Comparison of ENCODE assay signal across 16 cellular contexts in the genomic region with DNA sequence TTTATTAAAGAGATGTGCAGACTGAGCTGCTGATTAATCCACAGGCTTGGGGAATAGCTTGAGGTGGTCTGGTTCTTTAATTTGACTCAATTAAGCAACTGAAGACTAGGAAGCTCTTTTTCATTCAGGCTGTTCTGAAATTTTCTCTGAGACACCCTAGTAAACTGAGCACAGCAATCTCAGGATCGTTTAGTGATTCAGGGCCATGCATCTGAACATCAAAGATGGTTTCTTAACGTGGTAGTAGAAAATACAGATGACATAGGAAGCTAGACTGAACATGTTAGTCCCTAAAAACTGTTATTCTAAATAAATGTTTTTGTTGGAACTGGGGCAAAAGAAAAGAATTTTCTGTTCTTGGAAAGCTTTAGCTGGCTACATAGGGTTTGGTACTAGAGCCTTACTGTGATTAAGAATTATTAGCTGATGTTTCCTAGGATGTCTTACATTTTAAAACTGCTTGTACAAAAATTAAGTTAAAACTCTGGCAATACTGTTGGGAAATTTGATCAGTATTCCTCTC.
DNase-seq lines count a peak whose midpoint lies in the region; ATAC-seq and FAIRE-seq lines count a peak whose summit lies in the region.
"Had no signal": no experiment of that assay in that cellular context is flagged by ENCODE, and none has a peak within 500 bp of the region (broad histone marks: within the 10 kb centered on the region; RNA-seq: fewer than 3 reads in every experiment).

No MANE protein-coding gene starts in this region.

- POLR2A ChIA-PET in activated naive CD8-positive, alpha-beta T cell treated with anti-CD3 and anti-CD28 coated beads, Interleukin-2, amount 10 ng/mL, durations not matched to agents 7 days and 5 days (lab: Charles Lee), result interaction anchor here (1.1 kb wide), 1 partner anchor 133 kb away, joined by 3 read pairs; no protein-coding TSS in a partner anchor

- peak overlapping the region; percentile 74 to 85 for H3K4me3 Mint-ChIP-seq in activated T-cell treated with anti-CD3 and anti-CD28 coated beads, Interleukin-2, amount 50 U/mL, for 72 hours
- H3K4me3 Mint-ChIP-seq in activated naive CD8-positive, alpha-beta T cell treated with anti-CD3 and anti-CD28 coated beads, Interleukin-2, amount 10 ng/mL, durations not matched to agents 7 days and 5 days, result no peak overlapping the region
- H3K4me3 Mint-ChIP-seq: nephron had no signal

- peaks cover 22% of the 10 kb centered on the region for H3K4me1 ChIP-seq in stomach smooth muscle (ENCODE audit: control insufficient read depth, insufficient read depth, low read length)

- ATAC-seq in activated T-cell treated with anti-CD3 and anti-CD28 coated beads, Interleukin-2, amount 50 U/mL, for 72 hours (replicated peaks in 1 of 2), result peak; percentile 46 to 55
- ATAC-seq in activated naive CD8-positive, alpha-beta T cell treated with anti-CD3 and anti-CD28 coated beads, Interleukin-2, amount 10 ng/mL, durations not matched to agents 7 days and 5 days (ENCODE audit: low read depth), result no peak
- ATAC-seq in GM21423 (IDR thresholded peaks at IDR 0.05; ENCODE audit: unreplicated experiment), result no peak
- ATAC-seq: lower lobe of right lung, upper lobe of right lung had no signal

- FAIRE-seq in HTR-8/SVneo (lab: Jason Lieb, UNC), result no peak
- FAIRE-seq: TTC549 had no signal

- H3K9me3 ChIP-seq in stomach smooth muscle (ENCODE audit: control insufficient read depth in 2 of 2, low read length in 2 of 2), result no peaks in the 10 kb centered on the region
- H3K9me3 ChIP-seq: lower lobe of right lung, upper lobe of right lung had no signal

- peak overlapping the region; percentile 98 for H3K27ac Mint-ChIP-seq in activated T-cell treated with anti-CD3 and anti-CD28 coated beads, Interleukin-2, amount 50 U/mL, for 72 hours
- H3K27ac Mint-ChIP-seq in activated naive CD8-positive, alpha-beta T cell treated with anti-CD3 and anti-CD28 coated beads, Interleukin-2, amount 10 ng/mL, durations not matched to agents 7 days and 5 days, result peak overlapping the region; percentile 62
- H3K27ac Mint-ChIP-seq: nephron had no signal

- no peaks in the 10 kb centered on the region for H3K27me3 ChIP-seq in stomach smooth muscle (ENCODE audit: control insufficient read depth in 1 of 2, insufficient read depth in 2 of 2, low read length in 2 of 2)
- H3K27me3 ChIP-seq: upper lobe of right lung had no signal

- peak in 1 of 2 donors; percentile 17 for DNase-seq in activated T-cell treated with anti-CD3 and anti-CD28 coated beads, Interleukin-2, amount 50 U/mL, for 72 hours
- no peak for DNase-seq in activated T-cell treated with anti-CD3 and anti-CD28 coated beads, Interleukin-2, amount 50 U/mL, for 48 hours
- no peak for DNase-seq in activated naive CD8-positive, alpha-beta T cell treated with anti-CD3 and anti-CD28 coated beads, Interleukin-2, amount 10 ng/mL, durations not matched to agents 7 days and 5 days
- DNase-seq in fibroblast of peridontal ligament (ENCODE audit: extremely low read depth), result peak; percentile 40
- DNase-seq in HUDEP-2 (lab: John Stamatoyannopoulos, UW; ENCODE audit: unreplicated experiment in 76 of 76), result no peak
- no peak for DNase-seq in HTR-8/SVneo (ENCODE audit: insufficient read length, low spot score)
- DNase-seq: anterior cingulate cortex, GF-D8, lower lobe of right lung, NCI-H146, SHP77 treated with DMSO at 0.1 percent for 48 hours, upper lobe of right lung had no signal

- peaks cover 2 to 14% of the 10 kb centered on the region in 2 donors for H3K36me3 Mint-ChIP-seq in activated T-cell treated with anti-CD3 and anti-CD28 coated beads, Interleukin-2, amount 50 U/mL, for 72 hours (ENCODE audit: insufficient read depth in 2 of 2)
- H3K36me3 Mint-ChIP-seq in activated naive CD8-positive, alpha-beta T cell treated with anti-CD3 and anti-CD28 coated beads, Interleukin-2, amount 10 ng/mL, durations not matched to agents 7 days and 5 days, result no peaks in the 10 kb centered on the region

- H3K4me3 ChIP-seq in stomach smooth muscle (ENCODE audit: low read length in 2 of 2), result no peak overlapping the region
- H3K4me3 ChIP-seq: lower lobe of right lung, upper lobe of right lung had no signal

- no peak overlapping the region for H3K9ac ChIP-seq in stomach smooth muscle (ENCODE audit: low read length in 2 of 2)

- H3K4me1 Mint-ChIP-seq in activated T-cell treated with anti-CD3 and anti-CD28 coated beads, Interleukin-2, amount 50 U/mL, for 72 hours (ENCODE audit: low read depth), result peaks cover 60% of the 10 kb centered on the region
- peaks cover 15% of the 10 kb centered on the region for H3K4me1 Mint-ChIP-seq in activated naive CD8-positive, alpha-beta T cell treated with anti-CD3 and anti-CD28 coated beads, Interleukin-2, amount 10 ng/mL, durations not matched to agents 7 days and 5 days

- H3K27me3 Mint-ChIP-seq in activated T-cell treated with anti-CD3 and anti-CD28 coated beads, Interleukin-2, amount 50 U/mL, for 72 hours (ENCODE audit: low read depth), result no peaks in the 10 kb centered on the region
- H3K27me3 Mint-ChIP-seq in activated naive CD8-positive, alpha-beta T cell treated with anti-CD3 and anti-CD28 coated beads, Interleukin-2, amount 10 ng/mL, durations not matched to agents 7 days and 5 days, result no peaks in the 10 kb centered on the region

- peak overlapping the region; percentile 41 for H3K27ac ChIP-seq in stomach smooth muscle (ENCODE audit: low read length)
- H3K27ac ChIP-seq: lower lobe of right lung, upper lobe of right lung had no signal

- no peaks in the 10 kb centered on the region for H3K9me3 Mint-ChIP-seq in activated T-cell treated with anti-CD3 and anti-CD28 coated beads, Interleukin-2, amount 50 U/mL, for 72 hours
- no peaks in the 10 kb centered on the region for H3K9me3 Mint-ChIP-seq in activated naive CD8-positive, alpha-beta T cell treated with anti-CD3 and anti-CD28 coated beads, Interleukin-2, amount 10 ng/mL, durations not matched to agents 7 days and 5 days
- H3K9me3 Mint-ChIP-seq: nephron had no signal

- peaks cover 34 to 44% of the 10 kb centered on the region in 2 donors for H3K36me3 ChIP-seq in stomach smooth muscle (ENCODE audit: control insufficient read depth in 2 of 2, insufficient read depth in 2 of 2, low read length in 2 of 2)

Comparison
In these comparisons a context has a peak if more than half of its experiments do, and no peak if none do; other contexts are left out.
1. ATAC-seq: peak in activated T-cell treated with anti-CD3 and anti-CD28 coated beads, Interleukin-2, amount 50 U/mL, for 72 hours (2 of 2); none in activated naive CD8-positive, alpha-beta T cell treated with anti-CD3 and anti-CD28 coated beads, Interleukin-2, amount 10 ng/mL, durations not matched to agents 7 days and 5 days (single experiment) and GM21423 (single experiment).